Comparison of ENCODE assay signal across 8 cellular contexts in the genomic region with DNA sequence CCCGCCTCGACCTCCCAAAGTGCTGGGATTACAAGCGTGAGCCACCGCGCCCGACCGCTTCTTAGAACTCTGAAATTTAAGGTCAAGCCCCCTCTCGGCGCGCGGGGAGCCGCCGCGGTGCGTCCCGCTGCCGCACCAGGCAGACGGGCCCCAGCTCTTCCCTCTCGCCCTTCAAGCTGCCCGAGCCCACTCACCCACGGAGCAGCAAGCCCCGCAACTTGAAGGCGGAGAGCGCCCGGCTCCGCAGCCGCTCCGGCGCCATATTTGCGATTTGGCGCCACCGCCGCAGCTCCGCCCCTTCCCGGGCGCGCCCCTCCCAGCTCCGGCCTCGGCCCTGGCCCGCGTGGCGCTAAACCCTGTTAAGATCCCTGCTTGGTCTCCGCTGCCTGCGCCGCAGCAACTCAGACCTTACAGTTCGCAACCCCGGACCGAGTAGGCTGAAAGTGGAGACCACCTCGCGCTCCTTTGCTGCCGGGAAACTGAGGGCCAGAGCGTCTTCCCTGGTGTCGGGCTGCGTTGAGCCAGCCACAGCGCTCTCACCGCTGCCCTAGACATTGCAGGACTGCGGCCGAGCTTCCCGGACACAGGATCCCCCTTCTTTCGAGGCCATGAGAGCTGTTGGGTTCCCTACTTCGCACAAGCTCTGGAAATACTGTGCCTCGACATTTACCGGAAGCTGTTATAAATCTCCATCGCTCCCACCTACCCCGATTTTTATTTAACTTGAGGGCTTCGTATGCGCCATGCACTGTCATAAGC. TPM values are rescaled to one million over a fixed set of nuclear protein-coding genes. Genes with fewer than 3 reads are reported as not detected.
DNase-seq lines count a peak whose midpoint lies in the region; ATAC-seq and TF ChIP-seq lines count a peak whose summit lies in the region.

A gene with protein sequence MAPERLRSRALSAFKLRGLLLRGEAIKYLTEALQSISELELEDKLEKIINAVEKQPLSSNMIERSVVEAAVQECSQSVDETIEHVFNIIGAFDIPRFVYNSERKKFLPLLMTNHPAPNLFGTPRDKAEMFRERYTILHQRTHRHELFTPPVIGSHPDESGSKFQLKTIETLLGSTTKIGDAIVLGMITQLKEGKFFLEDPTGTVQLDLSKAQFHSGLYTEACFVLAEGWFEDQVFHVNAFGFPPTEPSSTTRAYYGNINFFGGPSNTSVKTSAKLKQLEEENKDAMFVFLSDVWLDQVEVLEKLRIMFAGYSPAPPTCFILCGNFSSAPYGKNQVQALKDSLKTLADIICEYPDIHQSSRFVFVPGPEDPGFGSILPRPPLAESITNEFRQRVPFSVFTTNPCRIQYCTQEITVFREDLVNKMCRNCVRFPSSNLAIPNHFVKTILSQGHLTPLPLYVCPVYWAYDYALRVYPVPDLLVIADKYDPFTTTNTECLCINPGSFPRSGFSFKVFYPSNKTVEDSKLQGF (minus strand): TSS at position 273 of the 759 bp plus-strand sequence. CDS start 11 bp downstream, at position 262.

- TF ChIP-seq CTCF in HL-60 (IDR thresholded peaks at IDR 0.05; ENCODE audit: insufficient read depth, low read length) = no peak

- H3K27ac ChIP-seq in HL-60 (replicated peaks) = peak within 1 kb of the TSS; percentile 90

- ATAC-seq in GM19455 (IDR thresholded peaks at IDR 0.05; ENCODE audit: unreplicated experiment) = peak; percentile 91

- H3K4me3 ChIP-seq in HL-60 (replicated peaks; ENCODE audit: insufficient read depth, low read length) = peak within 1 kb of the TSS; percentile 70
- peak within 1 kb of the TSS; percentile 72 for H3K4me3 ChIP-seq in NT2/D1 (ENCODE audit: insufficient read length, low read depth)
- H3K4me3 ChIP-seq in mononuclear cell (ENCODE audit: low read length) = peak within 1 kb of the TSS; percentile 67

- no peaks in the 10 kb centered on the region for H3K9me3 ChIP-seq in NT2/D1 (ENCODE audit: insufficient read depth, low read length)
- H3K9me3 ChIP-seq in mononuclear cell (ENCODE audit: low read depth, low read length) = no peaks in the 10 kb centered on the region

- H3K9ac ChIP-seq in NT2/D1 (ENCODE audit: insufficient read length, low read depth) = peak within 1 kb of the TSS; percentile 95

- DNase-seq in COLO668 (lab: John Stamatoyannopoulos, UW; ENCODE audit: unreplicated experiment) = peak; percentile 90
- DNase-seq in HL-60 (ENCODE audit: low read depth in 1 of 2, low spot score in 1 of 2) = peak; percentile 47 to 77
- DNase-seq in NT2/D1 (ENCODE audit: low read depth, low spot score) = peak; percentile 61
- peak; percentile 91 for DNase-seq in activated CD8-positive, alpha-beta memory T cell treated with anti-CD3 and anti-CD28 coated beads, Interleukin-2, amount 50 U/mL, for 48 hours
- DNase-seq in epidermal melanocyte (ENCODE audit: insufficient read length, low spot score) = peak; percentile 42
- peak; percentile 76 to 78 for DNase-seq in stimulated activated CD8-positive, alpha-beta memory T cell treated with anti-CD3 and anti-CD28 coated beads, Interleukin-2, amount 100 ng/mL, for 48 hours (ENCODE audit: low read depth in 2 of 2)

- H3K27me3 ChIP-seq in HL-60 (ENCODE audit: insufficient read depth, poor library complexity, severe bottlenecking) (no peaks in the 10 kb centered on the region), NT2/D1 (ENCODE audit: insufficient read depth, insufficient read length) (peaks cover 11% of the 10 kb centered on the region), mononuclear cell (ENCODE audit: insufficient read depth, low read length) (no peaks in the 10 kb centered on the region)

- H3K4me1 ChIP-seq in NT2/D1 (ENCODE audit: insufficient read depth, insufficient read length) (no peaks in the 10 kb centered on the region), mononuclear cell (ENCODE audit: insufficient read depth, low read length) (peaks cover 16% of the 10 kb centered on the region)

- peaks cover 8% of the 10 kb centered on the region for H3K36me3 ChIP-seq in NT2/D1 (ENCODE audit: insufficient read depth, insufficient read length, low read length)

RNA-seq across cellular contexts. Expression of the gene that starts here (rescaled TPM):
- 3.1 TPM for total RNA-seq in mononuclear cell

Comparison
In these comparisons a context has a peak if more than half of its experiments do, and no peak if none do; other contexts are left out.
1. Peak in every context shown above with its lines: DNase-seq, ATAC-seq, H3K4me3 ChIP-seq and H3K27ac ChIP-seq.